Comparison of ENCODE assay signal across 9 cellular contexts in the genomic region with DNA sequence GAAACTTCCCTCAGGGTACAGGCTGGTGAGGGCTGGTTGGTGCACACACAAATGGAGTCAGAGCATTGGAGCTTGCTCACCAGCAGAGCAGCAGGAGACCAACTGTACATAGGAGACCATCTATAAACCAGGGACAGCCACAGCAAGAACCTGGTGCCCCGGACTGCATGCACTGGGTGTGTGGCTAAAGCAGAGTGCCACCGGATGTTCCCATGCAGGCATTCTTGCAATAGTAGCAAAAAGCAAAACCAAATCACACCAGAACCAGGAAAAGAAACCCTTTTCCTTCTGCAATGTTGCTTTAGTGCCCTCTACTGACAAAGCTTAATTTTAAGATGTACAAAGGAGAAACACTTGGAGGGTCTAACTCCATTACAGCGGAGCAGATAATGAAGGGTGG.
DNase-seq lines count a peak whose midpoint lies in the region; ATAC-seq, FAIRE-seq and TF ChIP-seq lines count a peak whose summit lies in the region.
"Had no signal": no experiment of that assay in that cellular context is flagged by ENCODE, and none has a peak within 500 bp of the region (broad histone marks: within the 10 kb centered on the region; RNA-seq: fewer than 3 reads in every experiment).

No MANE protein-coding gene starts in this region.

- no peaks in the 10 kb centered on the region for H3K27me3 ChIP-seq in endodermal cell (ENCODE audit: control insufficient read depth, insufficient read depth, low read length, poor library complexity, severe bottlenecking)

- no peak for TF ChIP-seq POLR2A in GM12891 (IDR thresholded peaks at IDR 0.05; ENCODE audit: low read depth, low read length)

- no peak overlapping the region for H3K9ac ChIP-seq in endodermal cell (ENCODE audit: extremely low read depth, low read length, poor library complexity, severe bottlenecking)

- no peak overlapping the region for H3K4me3 ChIP-seq in endodermal cell (ENCODE audit: low read length)
- H3K4me3 ChIP-seq: K562 had no signal

- H3K4me1 Mint-ChIP-seq in endodermal cell = peaks cover 13% of the 10 kb centered on the region

- FAIRE-seq in GM12891 (lab: Jason Lieb, UNC) = no peak
- FAIRE-seq: K562 had no signal

- no peaks in the 10 kb centered on the region for H3K36me3 Mint-ChIP-seq in endodermal cell (ENCODE audit: low read depth)

- peak; percentile 70 for TF ChIP-seq CTCF in endodermal cell (conservative IDR thresholded peaks at IDR 0.05)

- H3K27ac ChIP-seq in endodermal cell (ENCODE audit: low read depth, low read length) = no peak overlapping the region

- H3K27me3 Mint-ChIP-seq in endodermal cell (ENCODE audit: insufficient read depth) = no peaks in the 10 kb centered on the region

- 55 to 62% methylated on average over 3 of the region's 3 CpGs for WGBS in endodermal cell (ENCODE audit: insufficient coverage in 1 of 2, insufficient read length in 1 of 2), 2 experiments

- H3K9me3 Mint-ChIP-seq in endodermal cell = no peaks in the 10 kb centered on the region

- no peaks in the 10 kb centered on the region for H3K9me3 ChIP-seq in endodermal cell (ENCODE audit: control insufficient read depth, low read length)

- H3K27ac Mint-ChIP-seq in endodermal cell = no peak overlapping the region

- no peak for ATAC-seq in GM21529 (IDR thresholded peaks at IDR 0.05; ENCODE audit: unreplicated experiment)
- ATAC-seq: K562 had no signal

- no peak overlapping the region for H3K4me3 Mint-ChIP-seq in endodermal cell

- H3K4me1 ChIP-seq in endodermal cell (ENCODE audit: control insufficient read depth, insufficient read depth, low read length) = no peaks in the 10 kb centered on the region

- DNase-seq in NCI-H2107 treated with DMSO at 0.1 percent for 48 hours (lab: John Stamatoyannopoulos, UW; ENCODE audit: unreplicated experiment) (peak; percentile 4), NCI-H2107 (lab: John Stamatoyannopoulos, UW) (no peak), NCI-H524 (lab: John Stamatoyannopoulos, UW) (peak; percentile 52 to 75), endodermal cell (peak; percentile 71), retina (peak; percentile 36), GM12891 (ENCODE audit: insufficient read length, low spot score) (no peak), activated gamma-delta T cell treated with Interleukin-2 at 50 U/mL for 16 hours (no peak)

- H3K36me3 ChIP-seq in endodermal cell (ENCODE audit: control insufficient read depth, insufficient read depth, low read length) = no peaks in the 10 kb centered on the region

TF ChIP-seq in GM12891, 5 proteins besides CTCF, POLR2A, EP300 and RAD21:
- TF ChIP-seq POLR2AphosphoS5 (IDR thresholded peaks at IDR 0.05; ENCODE audit: low read depth, low read length) (no peak), SPI1 (IDR thresholded peaks at IDR 0.05; ENCODE audit: low read depth, low read length) (no peak), POU2F2 (IDR thresholded peaks at IDR 0.05; ENCODE audit: low read depth, low read length) (no peak), PAX5 (IDR thresholded peaks at IDR 0.05; ENCODE audit: insufficient read depth, low read length, severe bottlenecking) (no peak), TAF1 (IDR thresholded peaks at IDR 0.05; ENCODE audit: low read depth, low read length) (no peak)

Comparison
In these comparisons a context has a peak if more than half of its experiments do, and no peak if none do; other contexts are left out.
1. DNase-seq: peak in NCI-H2107 treated with DMSO at 0.1 percent for 48 hours (single experiment), NCI-H524 (2 of 2), endodermal cell (single experiment) and retina (single experiment); none in NCI-H2107 (single experiment), GM12891 (single experiment) and activated gamma-delta T cell treated with Interleukin-2 at 50 U/mL for 16 hours (single experiment).